In genomic region chr16:86088287-86088686, GRCh38 we compare ENCODE assay signal across 28 cellular contexts.
"Had no signal": no experiment of that assay in that cellular context is flagged by ENCODE, and none has a peak within 500 bp of the region (broad histone marks: within the 10 kb centered on the region; RNA-seq: fewer than 3 reads in every experiment).

No MANE protein-coding gene starts in this region.

- H3K9me3 ChIP-seq: gastroesophageal sphincter, neutrophil, ovary, thyroid gland had no signal

- DNase-seq: activated CD4-positive, alpha-beta memory T cell treated with anti-CD3 and anti-CD28 coated beads for 36 hours; activated CD4-positive, alpha-beta T cell treated with anti-CD3 and anti-CD28 coated beads, Interleukin-2, amount 10 ng/mL, durations not matched to agents 24 days and 14 days; activated CD4-positive, CD25-positive, alpha-beta regulatory T cell treated with anti-CD3 and anti-CD28 coated beads, Interleukin-2, amount 50 U/mL, for 72 hours; activated naive CD4-positive, alpha-beta T cell treated with Interleukin-2 at 50 U/mL for 16 hours; activated T-cell treated with anti-CD3 and anti-CD28 coated beads, Interleukin-2, amount 50 U/mL, for 4 hours; amniotic stem cell; brain microvascular endothelial cell; caudate nucleus; cortex of kidney; effector memory CD8-positive, alpha-beta T cell; erythroblast; head of caudate nucleus; hippocampal formation; left colon; mesendoderm; nephron progenitor cell; ovary; stimulated activated CD4-positive, alpha-beta T cell treated with anti-CD3 and anti-CD28 coated beads, Interleukin-1b, Interleukin-23, amount 100 ng/mL, for 48 hours; stimulated activated CD4-positive, alpha-beta T cell treated with anti-CD3 and anti-CD28 coated beads, Interleukin-4, amount 100 ng/mL, for 4 hours; stimulated activated CD8-positive, alpha-beta memory T cell treated with anti-CD3 and anti-CD28 coated beads, Interleukin-4, amount 100 ng/mL, for 48 hours; stimulated activated naive CD8-positive, alpha-beta T cell treated with anti-CD3 and anti-CD28 coated beads, Interleukin-15, amount 100 ng/mL, for 72 hours; substantia nigra; T-helper 17 cell; T1000; thyroid gland had no signal

- H3K4me1 ChIP-seq: gastroesophageal sphincter, thyroid gland had no signal

- H3K36me3 ChIP-seq: brain microvascular endothelial cell, gastroesophageal sphincter, neutrophil, ovary, thyroid gland had no signal

- H3K27me3 ChIP-seq: brain microvascular endothelial cell, gastroesophageal sphincter, neutrophil, ovary, thyroid gland had no signal

- H3K4me3 ChIP-seq: gastroesophageal sphincter, ovary, smooth muscle cell, thyroid gland had no signal

- H3K27ac ChIP-seq: brain microvascular endothelial cell, gastroesophageal sphincter, neutrophil, ovary, thyroid gland had no signal
